9 cellular contexts compared by ENCODE assay signal in genomic region chr14:103140316-103141109, GRCh38. TPM values are rescaled to one million over a fixed set of nuclear protein-coding genes. Genes with fewer than 3 reads are reported as not detected.
DNase-seq lines count a peak whose midpoint lies in the region; ATAC-seq and TF ChIP-seq lines count a peak whose summit lies in the region.
"Had no signal": no experiment of that assay in that cellular context is flagged by ENCODE, and none has a peak within 500 bp of the region (broad histone marks: within the 10 kb centered on the region; RNA-seq: fewer than 3 reads in every experiment).

No MANE protein-coding gene starts in this region.

- H3K4me1 ChIP-seq in left lung = peaks cover 0 to 32% of the 10 kb centered on the region in 2 donors

- H3K4me3 ChIP-seq in kidney epithelial cell (ENCODE audit: low read depth, low read length) (no peak overlapping the region), left lung (no peak overlapping the region)

- H3K36me3 Mint-ChIP-seq in activated T-helper 17 cell treated with anti-CD3 and anti-CD28 coated beads, Interleukin-2, amount 50 U/mL, for 72 hours (ENCODE audit: low read depth) = no peaks in the 10 kb centered on the region

- TF ChIP-seq POLR2A in GM18505 (IDR thresholded peaks at IDR 0.05; ENCODE audit: borderline replicate concordance, extremely low read depth, insufficient read depth, insufficient read length) = no peak

- TF ChIP-seq CTCF in kidney epithelial cell (IDR thresholded peaks at IDR 0.05; ENCODE audit: insufficient read depth, low read length, poor library complexity, severe bottlenecking) (no peak), left lung (IDR thresholded peaks at IDR 0.05) (no peak)

- no peaks in the 10 kb centered on the region for H3K36me3 ChIP-seq in kidney epithelial cell (ENCODE audit: control insufficient read depth, insufficient read depth, low read length)
- H3K36me3 ChIP-seq in left lung = peaks cover 0 to 19% of the 10 kb centered on the region in 2 donors

- H3K27me3 Mint-ChIP-seq in activated T-helper 17 cell treated with anti-CD3 and anti-CD28 coated beads, Interleukin-2, amount 50 U/mL, for 72 hours = peaks cover 32% of the 10 kb centered on the region

- no peak overlapping the region for H3K4me3 Mint-ChIP-seq in activated T-helper 17 cell treated with anti-CD3 and anti-CD28 coated beads, Interleukin-2, amount 50 U/mL, for 72 hours
- H3K4me3 Mint-ChIP-seq: T-helper 1 cell treated with Interleukin-12 subunit alpha and Interleukin-12 subunit beta and Interleukin-4 antibody, amounts not matched to agents 30 μg/mL and 1 μg/mL, for 36 hours had no signal

- no peaks in the 10 kb centered on the region for H3K4me1 Mint-ChIP-seq in activated T-helper 17 cell treated with anti-CD3 and anti-CD28 coated beads, Interleukin-2, amount 50 U/mL, for 72 hours

- no peak overlapping the region for H3K27ac ChIP-seq in left lung

- ATAC-seq in GM18505 (IDR thresholded peaks at IDR 0.05; ENCODE audit: unreplicated experiment) (peak; percentile 63), HG02678 (IDR thresholded peaks at IDR 0.05; ENCODE audit: unreplicated experiment) (peak; percentile 81), left lung (no peak)
- ATAC-seq in activated T-helper 17 cell treated with anti-CD3 and anti-CD28 coated beads, Interleukin-2, amount 50 U/mL, for 72 hours (replicated peaks) = no peak

- intact Hi-C loops in left lung (cut with DNase I) = no loop called here

- H3K9me3 ChIP-seq in left lung = no peaks in the 10 kb centered on the region

- peak; percentile 84 for DNase-seq in NCI-H2107 treated with DMSO at 0.1 percent for 48 hours (lab: John Stamatoyannopoulos, UW; ENCODE audit: unreplicated experiment)
- peak; percentile 86 for DNase-seq in kidney epithelial cell (ENCODE audit: low read depth)
- no peak for DNase-seq in left lung
- no peak for DNase-seq in T1000 (lab: John Stamatoyannopoulos, UW)
- no peak for DNase-seq in Ammon's horn (ENCODE audit: low spot score)

- H3K9me3 Mint-ChIP-seq in activated T-helper 17 cell treated with anti-CD3 and anti-CD28 coated beads, Interleukin-2, amount 50 U/mL, for 72 hours = no peaks in the 10 kb centered on the region
- H3K9me3 Mint-ChIP-seq: T-helper 1 cell treated with Interleukin-12 subunit alpha and Interleukin-12 subunit beta and Interleukin-4 antibody, amounts not matched to agents 30 μg/mL and 1 μg/mL, for 36 hours had no signal

- no peaks in the 10 kb centered on the region for H3K27me3 ChIP-seq in kidney epithelial cell (ENCODE audit: control insufficient read depth, insufficient read depth, low read length)
- H3K27me3 ChIP-seq in left lung = peaks cover 0 to 49% of the 10 kb centered on the region in 2 donors

- H3K27ac Mint-ChIP-seq in activated T-helper 17 cell treated with anti-CD3 and anti-CD28 coated beads, Interleukin-2, amount 50 U/mL, for 72 hours = no peak overlapping the region
- H3K27ac Mint-ChIP-seq: T-helper 1 cell treated with Interleukin-12 subunit alpha and Interleukin-12 subunit beta and Interleukin-4 antibody, amounts not matched to agents 30 μg/mL and 1 μg/mL, for 36 hours had no signal

RNA-seq across cellular contexts. Expression of gene TNFAIP2, which starts 17.3 kb away (rescaled TPM):
- 152 and 154 TPM in 2 replicates for total RNA-seq in kidney epithelial cell
- 100 to 1,000 TPM in 1 of 2 donors, 10 to 100 TPM in 1; 76.5 to 237 TPM for total RNA-seq in left lung
- 1 to 10 TPM; 3.0 to 4.0 TPM for total RNA-seq in activated T-helper 17 cell treated with anti-CD3 and anti-CD28 coated beads, Interleukin-2, amount 50 U/mL, for 72 hours

RNA-seq across cellular contexts. Expression of gene EXOC3L4, which starts 46.0 kb away (rescaled TPM):
- 0.34 and 0.46 TPM in 2 replicates for total RNA-seq in kidney epithelial cell
- total RNA-seq in left lung = 1 to 10 TPM; 3.0 to 4.0 TPM
- total RNA-seq in activated T-helper 17 cell treated with anti-CD3 and anti-CD28 coated beads, Interleukin-2, amount 50 U/mL, for 72 hours = not detected

RNA-seq across cellular contexts. Expression of gene LBHD2, which starts 56.5 kb away (rescaled TPM):
- total RNA-seq in kidney epithelial cell (not detected in 2 replicates), left lung (not detected)
- total RNA-seq in activated T-helper 17 cell treated with anti-CD3 and anti-CD28 coated beads, Interleukin-2, amount 50 U/mL, for 72 hours = not detected

Comparison
In these comparisons a context has a peak if more than half of its experiments do, and no peak if none do; other contexts are left out.
1. ATAC-seq: peak in GM18505 (single experiment) and HG02678 (single experiment); none in left lung (single experiment) and activated T-helper 17 cell treated with anti-CD3 and anti-CD28 coated beads, Interleukin-2, amount 50 U/mL, for 72 hours (single experiment).
2. DNase-seq: peak in NCI-H2107 treated with DMSO at 0.1 percent for 48 hours (single experiment) and kidney epithelial cell (single experiment); none in left lung (0 of 2), T1000 (single experiment) and Ammon's horn (single experiment).
3. RNA of gene TNFAIP2, which starts 17.3 kb away (total RNA-seq): 76.5 to 237 TPM in left lung and 152 to 154 TPM in kidney epithelial cell; 3.0 to 4.0 TPM in activated T-helper 17 cell treated with anti-CD3 and anti-CD28 coated beads, Interleukin-2, amount 50 U/mL, for 72 hours; every median in the first group is over 10 times any median in the second.